In genomic region chrX:20252392-20253231, GRCh38 we compare ENCODE assay signal across 8 cellular contexts. TPM values are rescaled to one million over a fixed set of nuclear protein-coding genes. Genes with fewer than 3 reads are reported as not detected.
DNase-seq lines count a peak whose midpoint lies in the region; ATAC-seq and TF ChIP-seq lines count a peak whose summit lies in the region.

No MANE protein-coding gene starts in this region.

- H3K27ac ChIP-seq in PC-9 = no peak overlapping the region

- no peaks in the 10 kb centered on the region for H3K9me3 Mint-ChIP-seq in activated T-cell treated with anti-CD3 and anti-CD28 coated beads, Interleukin-2, amount 50 U/mL, for 72 hours

- no peaks in the 10 kb centered on the region for H3K36me3 ChIP-seq in PC-9 (ENCODE audit: low read depth)

- no peak overlapping the region for H3K4me3 ChIP-seq in PC-9

- no peaks in the 10 kb centered on the region for H3K9me3 ChIP-seq in PC-9 (ENCODE audit: insufficient read depth, low read depth)

- intact Hi-C loops in PC-9 (cut with micrococcal nuclease; ENCODE audit: unreplicated experiment) = loop anchor here (1.0 to 5.0 kb wide), 2 partner anchors 190 to 275 kb away; no protein-coding TSS in a partner anchor

- H3K9me2 ChIP-seq in PC-9 (ENCODE audit: insufficient read depth) = no peaks in the 10 kb centered on the region

- H3K79me2 ChIP-seq in PC-9 (ENCODE audit: low read depth) = peaks cover 46% of the 10 kb centered on the region

- H3K4me1 ChIP-seq in PC-9 (replicated peaks; ENCODE audit: insufficient read depth) = no peaks in the 10 kb centered on the region

- H2AFZ ChIP-seq in PC-9 = no peak overlapping the region

- BruUV-seq in PC-9 (replicated peaks; lab: Mats Ljungman, UMichigan) = no TSS peak

- TF ChIP-seq CTCF in PC-9 (conservative IDR thresholded peaks at IDR 0.05) = peak; percentile 76
- no peak for TF ChIP-seq CTCF in GM20000 (IDR thresholded peaks at IDR 0.05; ENCODE audit: extremely low read depth, missing control alignments)

- DNase-seq in EH (ENCODE audit: low read depth) (peak; percentile 53), GOT3 (lab: John Stamatoyannopoulos, UW) (peak; percentile 17), PC-9 (peak in 1 of 2 experiments; percentile 58), foreskin melanocyte (peak; percentile 38), renal cortical epithelial cell (ENCODE audit: low read depth) (peak; percentile 26), GM20000 (ENCODE audit: low spot score) (no peak)
- peak; percentile 65 to 76 for DNase-seq in activated T-cell treated with anti-CD3 and anti-CD28 coated beads, Interleukin-2, amount 50 U/mL, for 72 hours

- POLR2A ChIA-PET in PC-9 (lab: Charles Lee; ENCODE audit: unreplicated experiment) = interaction anchor here (0.7 to 0.9 kb wide), 2 partner anchors 134 to 1972 kb away, joined by 4 to 14 read pairs; no protein-coding TSS in a partner anchor

- no peaks in the 10 kb centered on the region for H3K27me3 ChIP-seq in PC-9 (ENCODE audit: insufficient read depth, low read depth)

- no peaks in the 10 kb centered on the region for H4K20me1 ChIP-seq in PC-9 (ENCODE audit: insufficient read depth)

- no peak overlapping the region for H3K4me2 ChIP-seq in PC-9

- H3K36me3 Mint-ChIP-seq in activated T-cell treated with anti-CD3 and anti-CD28 coated beads, Interleukin-2, amount 50 U/mL, for 72 hours (ENCODE audit: insufficient read depth in 2 of 2) = peaks cover 0 to 2% of the 10 kb centered on the region in 2 donors

- H3K4me1 Mint-ChIP-seq in activated T-cell treated with anti-CD3 and anti-CD28 coated beads, Interleukin-2, amount 50 U/mL, for 72 hours (ENCODE audit: low read depth) = peaks cover 32% of the 10 kb centered on the region

- CTCF ChIA-PET in PC-9 (lab: Charles Lee) = interaction anchor here (0.6 to 0.7 kb wide), 3 partner anchors 27 to 520 kb away, joined by 3 to 6 read pairs (median 5); no protein-coding TSS in a partner anchor

- peak overlapping the region in 1 of 2 donors; percentile 40 for H3K4me3 Mint-ChIP-seq in activated T-cell treated with anti-CD3 and anti-CD28 coated beads, Interleukin-2, amount 50 U/mL, for 72 hours

- H3K27me3 Mint-ChIP-seq in activated T-cell treated with anti-CD3 and anti-CD28 coated beads, Interleukin-2, amount 50 U/mL, for 72 hours (ENCODE audit: low read depth) = peaks cover 6% of the 10 kb centered on the region

- H3K27ac Mint-ChIP-seq in activated T-cell treated with anti-CD3 and anti-CD28 coated beads, Interleukin-2, amount 50 U/mL, for 72 hours = peak overlapping the region; percentile 68

- peak; percentile 77 to 87 for ATAC-seq in activated T-cell treated with anti-CD3 and anti-CD28 coated beads, Interleukin-2, amount 50 U/mL, for 72 hours (replicated peaks in 1 of 2)
- ATAC-seq in HG03139 (IDR thresholded peaks at IDR 0.05; ENCODE audit: unreplicated experiment) = no peak

- H3F3A ChIP-seq in PC-9 (ENCODE audit: insufficient read depth, low read depth) = peaks cover 3% of the 10 kb centered on the region; the same call in 1 of the 2 replicates

RNA-seq across cellular contexts. Expression of gene RPS6KA3, which starts 14.1 kb away (rescaled TPM):
- total RNA-seq in PC-9 (2021) (45.3 and 51.4 TPM in 2 replicates), renal cortical epithelial cell (55.4 and 65.7 TPM in 2 replicates)
- total RNA-seq in activated T-cell treated with anti-CD3 and anti-CD28 coated beads, Interleukin-2, amount 50 U/mL, for 72 hours = 10 to 100 TPM; 49.4 to 54.4 TPM
